ENCODE assay signal across 1 cellular context in genomic region chr1:77219166-77219887, GRCh38.
TF ChIP-seq lines count a peak whose summit lies in the region.

Gene PIGK (minus strand): TSS chr1:77219430. CDS start chr1:77219402, 28 bp downstream.

TF ChIP-seq in HepG2, 621 proteins besides CTCF, POLR2A, EP300 and RAD21 (continued from another document):
- no peak for TF ChIP-seq ZNF280D (CRISPR knock-in tag; IDR thresholded peaks at IDR 0.05)
- TF ChIP-seq ZFYVE20 (CRISPR knock-in tag; IDR thresholded peaks at IDR 0.05; ENCODE audit: borderline replicate concordance, low read depth): no peak
- no peak for TF ChIP-seq HDAC6 (IDR thresholded peaks at IDR 0.05; ENCODE audit: low read depth, low read length)
- TF ChIP-seq HES4 (CRISPR knock-in tag; IDR thresholded peaks at IDR 0.05; ENCODE audit: borderline replicate concordance): peak; percentile 58; the same call in 1 of the 2 replicates
- peak; percentile 97 for TF ChIP-seq ZNF441 (CRISPR knock-in tag; IDR thresholded peaks at IDR 0.05; ENCODE audit: borderline replicate concordance)
- TF ChIP-seq ZFP36 (IDR thresholded peaks at IDR 0.05; ENCODE audit: borderline replicate concordance, low read depth, low read length, partially characterized antibody): no peak
- no peak for TF ChIP-seq CENPBD1 (CRISPR knock-in tag; IDR thresholded peaks at IDR 0.05; ENCODE audit: borderline replicate concordance, low read depth)
- peak; percentile 79 for TF ChIP-seq FOXO1 (CRISPR knock-in tag; IDR thresholded peaks at IDR 0.05)
- peak; percentile 61; the same call in 1 of the 2 replicates for TF ChIP-seq IKZF5 (CRISPR knock-in tag; IDR thresholded peaks at IDR 0.05)
- peak; percentile 44; the same call in 1 of the 2 replicates for TF ChIP-seq THAP9 (CRISPR knock-in tag; IDR thresholded peaks at IDR 0.05; ENCODE audit: borderline replicate concordance)
- TF ChIP-seq XBP1 (CRISPR knock-in tag; IDR thresholded peaks at IDR 0.05): no peak
- 0 out of 2 replicates have a peak, but pooled peaks have one; percentile 55 for TF ChIP-seq RFXAP (CRISPR knock-in tag; IDR thresholded peaks at IDR 0.05; ENCODE audit: borderline replicate concordance)
- TF ChIP-seq FOXK2 (IDR thresholded peaks at IDR 0.05): peak; percentile 80
